ENCODE assay signal across 21 cellular contexts in genomic region chr16:81975637-81976036, GRCh38. TPM values are rescaled to one million over a fixed set of nuclear protein-coding genes. Genes with fewer than 3 reads are reported as not detected.
DNase-seq lines count a peak whose midpoint lies in the region; ATAC-seq, FAIRE-seq and TF ChIP-seq lines count a peak whose summit lies in the region.
"Had no signal": no experiment of that assay in that cellular context is flagged by ENCODE, and none has a peak within 500 bp of the region (broad histone marks: within the 10 kb centered on the region; RNA-seq: fewer than 3 reads in every experiment).

No MANE protein-coding gene starts in this region.

- H3K4me1 Mint-ChIP-seq in GM23338 = peaks cover 38% of the 10 kb centered on the region
- H3K4me1 Mint-ChIP-seq: CD14-positive monocyte; CD4-positive, alpha-beta memory T cell; IgD-negative memory B cell had no signal

- no peak overlapping the region for H4K91ac ChIP-seq in H1 (replicated peaks; ENCODE audit: insufficient read length, low read length)

- H3K27ac Mint-ChIP-seq in GM23338 = no peak overlapping the region
- H3K27ac Mint-ChIP-seq: CD14-positive monocyte; CD4-positive, alpha-beta memory T cell; IgD-negative memory B cell had no signal

- H2AK5ac ChIP-seq in H1 (ENCODE audit: low read depth, low read length) = no peak overlapping the region

- no peak overlapping the region for H2BK12ac ChIP-seq in H1 (ENCODE audit: low read depth, low read length)

- H3K27ac ChIP-seq in GM23338 (ENCODE audit: low read depth) (no peak overlapping the region), HUES64 (ENCODE audit: low read depth, low read length) (peak overlapping the region; percentile 46; the same call in 1 of the 2 replicates), H1 (ENCODE audit: low read depth, low read length) (no peak overlapping the region), iPS-20b (ENCODE audit: low read length) (no peak overlapping the region)
- H3K27ac ChIP-seq: BLaER1, HL-60 had no signal

- no peaks in the 10 kb centered on the region for H3K23me2 ChIP-seq in H1 (ENCODE audit: low read depth, low read length)

- H3K4me3 ChIP-seq in GM23338 (no peak overlapping the region), HUES64 (ENCODE audit: low read length) (no peak overlapping the region), H1 (ENCODE audit: extremely low read depth in 1 of 4, insufficient read depth in 2 of 4, low read depth in 3 of 4, low read length in 4 of 4) (peak overlapping the region in 1 of 4 experiments; percentile 18; a peak in 1 of 8 replicates), iPS-20b (ENCODE audit: low read length) (peak overlapping the region; percentile 0; the same call in 1 of the 2 replicates)
- H3K4me3 ChIP-seq: BLaER1, HAP-1 had no signal

- peaks cover 61% of the 10 kb centered on the region for H3K9me3 Mint-ChIP-seq in GM23338

- H3K9me3 ChIP-seq in HUES64 (ENCODE audit: insufficient read depth, low read depth, low read length) (peaks cover 25% of the 10 kb centered on the region), H1 (ENCODE audit: insufficient read depth in 2 of 2, low read depth in 1 of 2, low read length in 1 of 2) (peaks cover 13 to 16% of the 10 kb centered on the region in 2 experiments), iPS-20b (ENCODE audit: insufficient read depth, low read depth, low read length) (peaks cover 21% of the 10 kb centered on the region)
- H3K9me3 ChIP-seq: HAP-1 had no signal

- H3F3A ChIP-seq in GM23338 (replicated peaks; ENCODE audit: low read depth) = no peaks in the 10 kb centered on the region

- 0 out of 2 replicates have a peak, but pooled peaks cover 4% of the 10 kb centered on the region for H3K36me3 ChIP-seq in GM23338 (ENCODE audit: insufficient read depth)
- no peaks in the 10 kb centered on the region for H3K36me3 ChIP-seq in HUES64 (ENCODE audit: insufficient read depth, low read length)
- H3K36me3 ChIP-seq in H1 (ENCODE audit: control insufficient read depth in 2 of 4, insufficient read depth in 4 of 4, low read length in 3 of 4) = no peaks in the 10 kb centered on the region
- no peaks in the 10 kb centered on the region for H3K36me3 ChIP-seq in iPS-20b (ENCODE audit: insufficient read depth, low read depth, low read length)
- H3K36me3 ChIP-seq: BLaER1, HAP-1 had no signal

- no peak for TF ChIP-seq CTCF in GM23338 (conservative IDR thresholded peaks at IDR 0.05; ENCODE audit: low read depth in 2 of 2)
- TF ChIP-seq CTCF in H1 (IDR thresholded peaks at IDR 0.05; ENCODE audit: control extremely low read depth in 1 of 3, insufficient read depth in 1 of 3, low read depth in 1 of 3, low read length in 3 of 3) = no peak
- no peak for TF ChIP-seq CTCF in GM13976 (IDR thresholded peaks at IDR 0.05; ENCODE audit: borderline replicate concordance, control extremely low read depth, extremely low read depth, insufficient read depth, missing control alignments)

- 0% methylated on average over 1 of the region's 1 CpG for WGBS in HUES64
- WGBS in H1 (ENCODE audit: extremely low coverage in 1 of 2, insufficient coverage in 1 of 2, insufficient read length in 1 of 2, insufficient replicate concordance in 2 of 2, low coverage in 1 of 2, low lambda C conversion rate in 2 of 2, missing lambda C conversion rate in 1 of 2), 2 experiments = 26% methylated on average over 1 of the region's 1 CpG; no CpG with 5 or more reads in 1 of the 2 experiments

- H2BK20ac ChIP-seq in H1 (ENCODE audit: low read length) = no peak overlapping the region

- CTCF ChIA-PET in H1 (lab: Charles Lee; ENCODE audit: partially characterized antibody) = interaction anchor here (0.5 to 4.0 kb wide), 9 partner anchors 11 to 226 kb away, joined by 3 to 15 read pairs (median 3); no protein-coding TSS in a partner anchor

- no peaks in the 10 kb centered on the region for H3K9me2 ChIP-seq in GM23338 (ENCODE audit: insufficient read depth)

- H3K9ac ChIP-seq in HUES64 (ENCODE audit: low read depth, low read length) = no peak overlapping the region
- no peak overlapping the region for H3K9ac ChIP-seq in H1 (replicated peaks in 1 of 4; ENCODE audit: extremely low read depth in 1 of 4, low read depth in 3 of 4, low read length in 3 of 4)
- no peak overlapping the region for H3K9ac ChIP-seq in iPS-20b (ENCODE audit: low read depth, low read length)
- H3K9ac ChIP-seq: BLaER1 had no signal

- H3K27me3 Mint-ChIP-seq in GM23338 (ENCODE audit: insufficient read depth, low read depth, poor library complexity) = peaks cover 8% of the 10 kb centered on the region
- H3K27me3 Mint-ChIP-seq: IgD-negative memory B cell had no signal

- H2AFZ ChIP-seq in GM23338 = no peak overlapping the region
- H2AFZ ChIP-seq in H1 (ENCODE audit: low read length) = no peak overlapping the region

- H4K8ac ChIP-seq in H1 (ENCODE audit: extremely low read depth, insufficient read depth, low read length) = no peak overlapping the region

- H3K27me3 ChIP-seq in GM23338 (ENCODE audit: insufficient read depth) (no peaks in the 10 kb centered on the region), HUES64 (ENCODE audit: insufficient read depth, low read length) (no peaks in the 10 kb centered on the region), H1 (replicated peaks in 1 of 4; ENCODE audit: control insufficient read depth in 3 of 4, extremely low read depth in 1 of 4, insufficient read depth in 3 of 4, low read length in 3 of 4) (no peaks in the 10 kb centered on the region; a peak in 1 of 7 replicates), iPS-20b (ENCODE audit: insufficient read depth, low read length) (no peaks in the 10 kb centered on the region)
- H3K27me3 ChIP-seq: BLaER1 had no signal

- H3K4me2 ChIP-seq in GM23338 = peak overlapping the region; percentile 8
- peak overlapping the region in 1 of 2 experiments; percentile 26; a peak in 1 of 4 replicates for H3K4me2 ChIP-seq in H1 (ENCODE audit: insufficient read depth in 1 of 2, low read depth in 2 of 2, low read length in 2 of 2)
- H3K4me2 ChIP-seq: BLaER1 had no signal

- H4K5ac ChIP-seq in H1 (ENCODE audit: insufficient read length, low read depth, low read length) = no peak overlapping the region

- H3K4me1 ChIP-seq in GM23338 (ENCODE audit: insufficient read depth) = peaks cover 29% of the 10 kb centered on the region
- peaks cover 28% of the 10 kb centered on the region for H3K4me1 ChIP-seq in HUES64 (ENCODE audit: insufficient read depth, low read length)
- H3K4me1 ChIP-seq in H1 (replicated peaks in 1 of 4; ENCODE audit: control insufficient read depth in 3 of 4, insufficient read depth in 4 of 4, low read length in 3 of 4) = peaks cover 0 to 8% (median 5%) of the 10 kb centered on the region in 4 experiments; a peak in 4 of 7 replicates
- peaks cover 14% of the 10 kb centered on the region; the same call in 1 of the 2 replicates for H3K4me1 ChIP-seq in iPS-20b (ENCODE audit: insufficient read depth, low read length)
- H3K4me1 ChIP-seq: BLaER1, HAP-1 had no signal

- no peak overlapping the region for H3K23ac ChIP-seq in H1 (ENCODE audit: insufficient read length)

- H4K20me1 ChIP-seq in GM23338 (replicated peaks; ENCODE audit: insufficient read depth) (no peaks in the 10 kb centered on the region), H1 (replicated peaks in 1 of 2; ENCODE audit: control insufficient read depth in 1 of 2, insufficient read depth in 2 of 2, low read length in 2 of 2) (no peaks in the 10 kb centered on the region)
- H4K20me1 ChIP-seq: BLaER1 had no signal

- POLR2A ChIA-PET in H1 (lab: Charles Lee; ENCODE audit: partially characterized antibody) = no interaction called here

- H2BK5ac ChIP-seq in H1 (ENCODE audit: low read depth, low read length) = no peak overlapping the region

- H3K79me2 ChIP-seq in GM23338 (replicated peaks; ENCODE audit: insufficient read depth) (no peaks in the 10 kb centered on the region), H1 (ENCODE audit: control insufficient read depth in 1 of 2, insufficient read depth in 2 of 2, low read length in 2 of 2) (no peaks in the 10 kb centered on the region)

- no peak overlapping the region for H3K4me3 Mint-ChIP-seq in GM23338
- H3K4me3 Mint-ChIP-seq: CD14-positive monocyte; CD4-positive, alpha-beta memory T cell; IgD-negative memory B cell had no signal

- ATAC-seq in GM23338 (peak; percentile 81), HG02798 (IDR thresholded peaks at IDR 0.05; ENCODE audit: poor library complexity, unreplicated experiment) (no peak)
- ATAC-seq: HepG2 had no signal

- no peak for TF ChIP-seq EP300 in H1 (IDR thresholded peaks at IDR 0.05; ENCODE audit: borderline replicate concordance in 1 of 2, low read depth in 2 of 2, low read length in 2 of 2)

- DNase-seq in GM23338 (ENCODE audit: low spot score) (peak; percentile 76), H1 (ENCODE audit: low read depth in 1 of 2, low spot score in 2 of 2) (no peak), GM13976 (ENCODE audit: low spot score) (no peak)
- no peak for DNase-seq in effector CD8-positive, alpha-beta T cell (lab: John Stamatoyannopoulos, UW)
- DNase-seq: 8988T; CD4-positive, alpha-beta memory T cell; DMS153; DMS79; GDM1; GOT3 had no signal

- no peak for TF ChIP-seq RAD21 in H1 (IDR thresholded peaks at IDR 0.05 in 1 of 2, conservative IDR thresholded peaks at IDR 0.05 in 1 of 2; ENCODE audit: low read depth in 2 of 2, low read length in 2 of 2)

- no peak overlapping the region for H3K14ac ChIP-seq in H1 (ENCODE audit: insufficient read length)

- no peak overlapping the region for H3K4ac ChIP-seq in H1 (replicated peaks; ENCODE audit: insufficient read length, low read depth, low read length)

- in situ Hi-C loops in GM13976 (cut with MboI; ENCODE audit: low sequenced_read_pairs, unreplicated experiment) = no loop called here

- no peak overlapping the region for H2BK120ac ChIP-seq in H1 (replicated peaks; ENCODE audit: low read depth, low read length)

- peaks cover 41% of the 10 kb centered on the region for H3K36me3 Mint-ChIP-seq in GM23338 (ENCODE audit: low read depth)
- H3K36me3 Mint-ChIP-seq: CD14-positive monocyte, IgD-negative memory B cell had no signal

- H2BK15ac ChIP-seq in H1 (ENCODE audit: low read length) = no peak overlapping the region

- no peak overlapping the region for H3K56ac ChIP-seq in H1 (replicated peaks; ENCODE audit: insufficient read length, low read depth, low read length)

- no peaks in the 10 kb centered on the region for H3K79me1 ChIP-seq in H1 (ENCODE audit: low read depth, low read length)

- TF ChIP-seq POLR2A in H1 (IDR thresholded peaks at IDR 0.05; ENCODE audit: control extremely low read depth in 1 of 2, low read depth in 2 of 2, low read length in 2 of 2) = no peak

- peak; percentile 52 for FAIRE-seq in H1 (lab: Jason Lieb, UNC)
- FAIRE-seq: GM12892, HepG2 had no signal

- no peak overlapping the region for H3K18ac ChIP-seq in H1 (ENCODE audit: extremely low read depth, low read length)

RNA-seq across cellular contexts. Expression of gene SDR42E1, which starts 35.6 kb away (rescaled TPM):
- 0.03 and 0.04 TPM in 2 replicates for total RNA-seq in GM23338 (2014; rRNA removed; shearing (Covaris generic))
- polyA plus RNA-seq in GM23338 (2016; fragmentation: Nextera tagmentation; extraction: Ambion mirVana) = not detected in 2 replicates
- polyA plus RNA-seq in HUES64 (2013, experiment 1 of 2) = not detected
- 0.06 TPM for polyA plus RNA-seq in HUES64 (2013, experiment 2 of 2)
- total RNA-seq in H1 (2021; fragmentation: NEBNext Ultra II Directional; extraction: Animal tissue kit (Norgen Biotek cat#: 25700)) = not detected in 2 replicates
- polyA plus RNA-seq in H1 (2011; rRNA removed) = 0.02 and 0.03 TPM in 2 replicates
- polyA plus RNA-seq in H1 (2011; cell fraction: cytosol; rRNA removed) = 0.03 TPM
- polyA plus RNA-seq in H1 (2011; cell fraction: nucleus; rRNA removed) = 0.01 TPM
- 0.01 TPM in 1 of 4 replicates, not detected in the others for polyA plus RNA-seq in H1 (2012, experiment 1 of 2)
- polyA plus RNA-seq in H1 (2012, experiment 2 of 2) = not detected
- 0.34 TPM for polyA plus RNA-seq in H1 (2013, experiment 1 of 2)
- polyA plus RNA-seq in H1 (2013, experiment 2 of 2) = 0.46 TPM
- polyA minus RNA-seq in H1 (2011; rRNA and poly(A)+ RNA removed) = 0.02 and 0.03 TPM in 2 replicates
- polyA minus RNA-seq in H1 (2011; cell fraction: cytosol; rRNA and poly(A)+ RNA removed) = not detected
- 0.10 TPM for polyA minus RNA-seq in H1 (2011; cell fraction: nucleus; rRNA and poly(A)+ RNA removed)
- total RNA-seq: A673 had no signal
- polyA plus RNA-seq: CD14-positive monocyte had no signal

RNA-seq across cellular contexts. Expression of gene HSD17B2, which starts 59.4 kb away (rescaled TPM):
- total RNA-seq in GM23338 (2014; rRNA removed; shearing (Covaris generic)) = not detected in 2 replicates
- polyA plus RNA-seq in GM23338 (2016; fragmentation: Nextera tagmentation; extraction: Ambion mirVana) = 0.03 and 0.29 TPM in 2 replicates
- not detected for polyA plus RNA-seq in HUES64 (2013, experiment 1 of 2)
- not detected for polyA plus RNA-seq in HUES64 (2013, experiment 2 of 2)
- total RNA-seq in H1 (2021; fragmentation: NEBNext Ultra II Directional; extraction: Animal tissue kit (Norgen Biotek cat#: 25700)) = not detected in 2 replicates
- polyA plus RNA-seq in H1 (2011; rRNA removed) = not detected in 2 replicates
- not detected for polyA plus RNA-seq in H1 (2011; cell fraction: cytosol; rRNA removed)
- polyA plus RNA-seq in H1 (2011; cell fraction: nucleus; rRNA removed) = not detected
- polyA plus RNA-seq in H1 (2012, experiment 1 of 2) = 0.17 TPM in 1 of 4 replicates, not detected in the others
- polyA plus RNA-seq in H1 (2012, experiment 2 of 2) = not detected
- not detected for polyA plus RNA-seq in H1 (2013, experiment 1 of 2)
- polyA plus RNA-seq in H1 (2013, experiment 2 of 2) = not detected
- polyA minus RNA-seq in H1 (2011; rRNA and poly(A)+ RNA removed) = not detected in 2 replicates
- polyA minus RNA-seq in H1 (2011; cell fraction: cytosol; rRNA and poly(A)+ RNA removed) = not detected
- not detected for polyA minus RNA-seq in H1 (2011; cell fraction: nucleus; rRNA and poly(A)+ RNA removed)
- total RNA-seq: CD4-positive, alpha-beta memory T cell had no signal
- polyA plus RNA-seq: CD14-positive monocyte; CD4-positive, alpha-beta memory T cell; IgD-negative memory B cell had no signal
